9 cellular contexts compared by ENCODE assay signal in genomic region chr5:134554319-134555222, GRCh38. TPM values are rescaled to one million over a fixed set of nuclear protein-coding genes. Genes with fewer than 3 reads are reported as not detected.
A peak's percentile ranks its signal among the peaks of the same experiment; 100 is the strongest.
DNase-seq lines count a peak whose midpoint lies in the region; ATAC-seq lines count a peak whose summit lies in the region.
"Had no signal": no experiment of that assay in that cellular context is flagged by ENCODE, and none has a peak within 500 bp of the region (broad histone marks: within the 10 kb centered on the region; RNA-seq: fewer than 3 reads in every experiment).

No MANE protein-coding gene starts in this region.

- peak; percentile 96 for DNase-seq in Caki2 (ENCODE audit: low read depth)
- DNase-seq in M059J (ENCODE audit: low read depth) = peak; percentile 99
- no peak for DNase-seq in activated T-helper 1 cell treated with anti-CD3 and anti-CD28 coated beads, Interleukin-12 subunit alpha, Interleukin-12 subunit beta, Interleukin-2, Interleukin-4 antibody, amounts not matched to agents 30 ng/mL and 10 ng/mL and 1 ng/mL, durations not matched to agents 14 hours and 24 hours and 36 hours (ENCODE audit: low spot score)
- DNase-seq in Right ventricle myocardium inferior (ENCODE audit: missing footprints) = no peak
- no peak for DNase-seq in DMS153 treated with DMSO at 0.1 percent for 48 hours (lab: John Stamatoyannopoulos, UW; ENCODE audit: unreplicated experiment)

- peaks cover 40% of the 10 kb centered on the region for H3K4me1 Mint-ChIP-seq in activated T-helper 1 cell treated with anti-CD3 and anti-CD28 coated beads, Interleukin-12 subunit alpha, Interleukin-12 subunit beta, Interleukin-2, Interleukin-4 antibody, amounts not matched to agents 30 ng/mL and 10 ng/mL and 1 ng/mL, durations not matched to agents 14 hours and 24 hours and 36 hours (ENCODE audit: low read depth)

- H3K36me3 ChIP-seq in skeletal muscle satellite cell (ENCODE audit: insufficient read depth, low read length) = peaks cover 28% of the 10 kb centered on the region

- intact Hi-C loops in activated T-helper 1 cell treated with anti-CD3 and anti-CD28 coated beads, Interleukin-12 subunit alpha, Interleukin-12 subunit beta, Interleukin-2, Interleukin-4 antibody, amounts not matched to agents 30 ng/mL and 10 ng/mL and 1 ng/mL, durations not matched to agents 14 hours and 24 hours and 36 hours (cut with micrococcal nuclease) = loop anchor here (1.0 kb wide), 1 partner anchor 10 kb away; no protein-coding TSS in a partner anchor
- intact Hi-C loops in Right ventricle myocardium inferior (cut with DNase I) = loop anchor here (1.0 to 2.0 kb wide), 2 partner anchors 15 to 28 kb away; no protein-coding TSS in a partner anchor

- H3K4me3 Mint-ChIP-seq in activated T-helper 1 cell treated with anti-CD3 and anti-CD28 coated beads, Interleukin-12 subunit alpha, Interleukin-12 subunit beta, Interleukin-2, Interleukin-4 antibody, amounts not matched to agents 30 ng/mL and 10 ng/mL and 1 ng/mL, durations not matched to agents 14 hours and 24 hours and 36 hours = peak overlapping the region; percentile 76

- H3K4me2 ChIP-seq in skeletal muscle satellite cell (ENCODE audit: low read length) = peak overlapping the region; percentile 21
- H3K4me2 ChIP-seq: PC-9 had no signal

- peak overlapping the region; percentile 42 for H3K9ac ChIP-seq in skeletal muscle satellite cell (ENCODE audit: low read depth, low read length)

- no peaks in the 10 kb centered on the region for H3K27me3 Mint-ChIP-seq in activated T-helper 1 cell treated with anti-CD3 and anti-CD28 coated beads, Interleukin-12 subunit alpha, Interleukin-12 subunit beta, Interleukin-2, Interleukin-4 antibody, amounts not matched to agents 30 ng/mL and 10 ng/mL and 1 ng/mL, durations not matched to agents 14 hours and 24 hours and 36 hours (ENCODE audit: insufficient read depth)

- peaks cover 45% of the 10 kb centered on the region for H3K36me3 Mint-ChIP-seq in activated T-helper 1 cell treated with anti-CD3 and anti-CD28 coated beads, Interleukin-12 subunit alpha, Interleukin-12 subunit beta, Interleukin-2, Interleukin-4 antibody, amounts not matched to agents 30 ng/mL and 10 ng/mL and 1 ng/mL, durations not matched to agents 14 hours and 24 hours and 36 hours (ENCODE audit: low read depth)

- ATAC-seq in GM21528 (IDR thresholded peaks at IDR 0.05; ENCODE audit: low FRiP score, unreplicated experiment) (peak; percentile 47), Right ventricle myocardium inferior (peak; percentile 83), GM19324 (IDR thresholded peaks at IDR 0.05; ENCODE audit: low FRiP score, unreplicated experiment) (no peak)

- H3K4me1 ChIP-seq in skeletal muscle satellite cell (ENCODE audit: control insufficient read depth, insufficient read depth, low read length) = peaks cover 66% of the 10 kb centered on the region

- H3K4me3 ChIP-seq in skeletal muscle satellite cell (ENCODE audit: low read length) = no peak overlapping the region
- H3K4me3 ChIP-seq: PC-9 had no signal

- H3K9me3 Mint-ChIP-seq in activated T-helper 1 cell treated with anti-CD3 and anti-CD28 coated beads, Interleukin-12 subunit alpha, Interleukin-12 subunit beta, Interleukin-2, Interleukin-4 antibody, amounts not matched to agents 30 ng/mL and 10 ng/mL and 1 ng/mL, durations not matched to agents 14 hours and 24 hours and 36 hours = no peaks in the 10 kb centered on the region

- H3K27ac Mint-ChIP-seq in activated T-helper 1 cell treated with anti-CD3 and anti-CD28 coated beads, Interleukin-12 subunit alpha, Interleukin-12 subunit beta, Interleukin-2, Interleukin-4 antibody, amounts not matched to agents 30 ng/mL and 10 ng/mL and 1 ng/mL, durations not matched to agents 14 hours and 24 hours and 36 hours = peak overlapping the region; percentile 97

- in situ Hi-C loops in Caki2 (cut with HindIII; ENCODE audit: low pct_unique_long_range_greater_than_20kb, low sequenced_read_pairs) = no loop called here

- no peaks in the 10 kb centered on the region for H3K27me3 ChIP-seq in skeletal muscle satellite cell (ENCODE audit: control insufficient read depth, insufficient read depth, low read length)

- no peaks in the 10 kb centered on the region for H3K9me3 ChIP-seq in skeletal muscle satellite cell (replicated peaks; ENCODE audit: low read length)

RNA-seq across cellular contexts. Expression of gene JADE2, which starts 29.1 kb away (rescaled TPM):
- total RNA-seq in Caki2 (2014; rRNA removed; shearing (Covaris generic); ENCODE audit: low replicate concordance) = 36.4 and 36.9 TPM in 2 replicates
- total RNA-seq in M059J (2014; rRNA removed; shearing (Covaris generic)) = 19.8 and 34.4 TPM in 2 replicates
- total RNA-seq in activated T-helper 1 cell treated with anti-CD3 and anti-CD28 coated beads, Interleukin-12 subunit alpha, Interleukin-12 subunit beta, Interleukin-2, Interleukin-4 antibody, amounts not matched to agents 30 ng/mL and 10 ng/mL and 1 ng/mL, durations not matched to agents 14 hours and 24 hours and 36 hours = 70.2 and 74.3 TPM in 2 replicates
- 24.6 TPM for total RNA-seq in Right ventricle myocardium inferior
- 23.8 and 35.8 TPM in 2 replicates for total RNA-seq in skeletal muscle satellite cell (2012; rRNA removed)

Comparison
In these comparisons a context has a peak if more than half of its experiments do, and no peak if none do; other contexts are left out.
1. DNase-seq: peak in Caki2 (single experiment) and M059J (single experiment); none in activated T-helper 1 cell treated with anti-CD3 and anti-CD28 coated beads, Interleukin-12 subunit alpha, Interleukin-12 subunit beta, Interleukin-2, Interleukin-4 antibody, amounts not matched to agents 30 ng/mL and 10 ng/mL and 1 ng/mL, durations not matched to agents 14 hours and 24 hours and 36 hours (single experiment), Right ventricle myocardium inferior (single experiment) and DMS153 treated with DMSO at 0.1 percent for 48 hours (single experiment).